21 cellular contexts compared by ENCODE assay signal in genomic region chr5:3828761-3829160, GRCh38.
DNase-seq lines count a peak whose midpoint lies in the region; TF ChIP-seq lines count a peak whose summit lies in the region.
"Had no signal": no experiment of that assay in that cellular context is flagged by ENCODE, and none has a peak within 500 bp of the region (broad histone marks: within the 10 kb centered on the region; RNA-seq: fewer than 3 reads in every experiment).

No MANE protein-coding gene starts in this region.

- H3K27ac ChIP-seq in H9 (ENCODE audit: insufficient read length, low read depth, low read length) (no peak overlapping the region), WERI-Rb-1 (no peak overlapping the region), mesendoderm (ENCODE audit: low read depth, low read length) (no peak overlapping the region)
- H3K27ac ChIP-seq: 22Rv1, BLaER1, GM23248 had no signal

- no peaks in the 10 kb centered on the region for H3K27me3 Mint-ChIP-seq in H9 (ENCODE audit: low read depth)
- no peaks in the 10 kb centered on the region for H3K27me3 Mint-ChIP-seq in chondrocyte (ENCODE audit: low read depth)
- H3K27me3 Mint-ChIP-seq in activated CD4-positive, alpha-beta memory T cell treated with anti-CD3 and anti-CD28 coated beads, Interleukin-2, amount 10 ng/mL, durations not matched to agents 7 days and 5 days, result no peaks in the 10 kb centered on the region
- H3K27me3 Mint-ChIP-seq: CD4-positive, alpha-beta T cell had no signal

- H4K5ac ChIP-seq in H9 (ENCODE audit: insufficient read length, low read depth, low read length) (no peak overlapping the region), mesendoderm (ENCODE audit: low read length) (no peak overlapping the region)

- no peak overlapping the region for H3K4me2 ChIP-seq in H9 (ENCODE audit: insufficient read depth, insufficient read length, low read length)
- no peak overlapping the region for H3K4me2 ChIP-seq in mesendoderm (ENCODE audit: low read length)
- H3K4me2 ChIP-seq: BLaER1 had no signal

- H3K27me3 ChIP-seq in H9 (ENCODE audit: insufficient read depth, low read length), result no peaks in the 10 kb centered on the region
- no peaks in the 10 kb centered on the region for H3K27me3 ChIP-seq in WERI-Rb-1 (ENCODE audit: insufficient read depth, low read depth, severe bottlenecking)
- no peaks in the 10 kb centered on the region for H3K27me3 ChIP-seq in mesendoderm (ENCODE audit: insufficient read depth, low read length, poor library complexity)
- H3K27me3 ChIP-seq: BLaER1 had no signal

- H3T11ph ChIP-seq in H9 (ENCODE audit: low read length), result no peak overlapping the region

- H3K4me3 Mint-ChIP-seq in H9, result no peak overlapping the region
- H3K4me3 Mint-ChIP-seq in chondrocyte (ENCODE audit: unreplicated experiment), result no peak overlapping the region
- H3K4me3 Mint-ChIP-seq in activated CD4-positive, alpha-beta memory T cell treated with anti-CD3 and anti-CD28 coated beads, Interleukin-2, amount 10 ng/mL, durations not matched to agents 7 days and 5 days, result no peak overlapping the region
- H3K4me3 Mint-ChIP-seq: CD4-positive, alpha-beta T cell; T-helper 1 cell treated with Interleukin-12 subunit alpha and Interleukin-12 subunit beta and Interleukin-4 antibody, amounts not matched to agents 30 μg/mL and 1 μg/mL, for 36 hours had no signal

- H3K4ac ChIP-seq in H9 (ENCODE audit: low read depth, low read length) (no peak overlapping the region), mesendoderm (ENCODE audit: low read depth, low read length) (no peak overlapping the region)

- no peak overlapping the region for H2BK120ac ChIP-seq in H9 (ENCODE audit: low read depth, low read length, poor library complexity, severe bottlenecking)
- H2BK120ac ChIP-seq in mesendoderm (ENCODE audit: low read depth, low read length), result no peak overlapping the region

- CTCF ChIA-PET in activated CD4-positive, alpha-beta memory T cell treated with anti-CD3 and anti-CD28 coated beads, Interleukin-2, amount 10 ng/mL, durations not matched to agents 7 days and 5 days (lab: Charles Lee), result no interaction called here

- H2BK12ac ChIP-seq in H9 (ENCODE audit: insufficient read length, low read depth, low read length), result no peak overlapping the region

- no peak overlapping the region; a peak in 1 of 7 replicates for H3K27ac Mint-ChIP-seq in H9
- H3K27ac Mint-ChIP-seq in chondrocyte (ENCODE audit: unreplicated experiment), result no peak overlapping the region
- no peak overlapping the region for H3K27ac Mint-ChIP-seq in activated CD4-positive, alpha-beta memory T cell treated with anti-CD3 and anti-CD28 coated beads, Interleukin-2, amount 10 ng/mL, durations not matched to agents 7 days and 5 days
- H3K27ac Mint-ChIP-seq: CD4-positive, alpha-beta T cell; T-helper 1 cell treated with Interleukin-12 subunit alpha and Interleukin-12 subunit beta and Interleukin-4 antibody, amounts not matched to agents 30 μg/mL and 1 μg/mL, for 36 hours had no signal

- H3K23ac ChIP-seq in H9 (ENCODE audit: insufficient read length, low read depth, low read length), result no peak overlapping the region
- H3K23ac ChIP-seq in mesendoderm (ENCODE audit: low read length), result no peak overlapping the region

- H4K91ac ChIP-seq in H9 (ENCODE audit: insufficient read length, low read depth, low read length), result no peak overlapping the region

- H2AK5ac ChIP-seq in H9 (ENCODE audit: insufficient read length, low read length) (no peak overlapping the region), mesendoderm (ENCODE audit: low read length) (no peak overlapping the region)

- no peaks in the 10 kb centered on the region for H3K9me3 ChIP-seq in H9 (ENCODE audit: control insufficient read depth, low read depth, low read length)
- H3K9me3 ChIP-seq in WERI-Rb-1 (ENCODE audit: severe bottlenecking), result no peaks in the 10 kb centered on the region
- H3K9me3 ChIP-seq: BLaER1, Caco-2 had no signal

- peaks cover 0 to 3% (median 0%) of the 10 kb centered on the region in 3 experiments; a peak in 1 of 7 replicates for H3K36me3 Mint-ChIP-seq in H9 (ENCODE audit: insufficient read depth in 1 of 3, low read depth in 3 of 3)
- H3K36me3 Mint-ChIP-seq in chondrocyte (ENCODE audit: low read depth), result no peaks in the 10 kb centered on the region
- no peaks in the 10 kb centered on the region for H3K36me3 Mint-ChIP-seq in activated CD4-positive, alpha-beta memory T cell treated with anti-CD3 and anti-CD28 coated beads, Interleukin-2, amount 10 ng/mL, durations not matched to agents 7 days and 5 days (ENCODE audit: low read depth)

- POLR2A ChIA-PET in activated CD4-positive, alpha-beta memory T cell treated with anti-CD3 and anti-CD28 coated beads, Interleukin-2, amount 10 ng/mL, durations not matched to agents 7 days and 5 days (lab: Charles Lee), result no interaction called here

- no peak overlapping the region for H3K14ac ChIP-seq in H9 (ENCODE audit: insufficient read depth, low read length)

- H3K9me3 Mint-ChIP-seq in H9, result peaks cover 3 to 4% of the 10 kb centered on the region in 2 experiments; a peak in 1 of 5 replicates
- peaks cover 9% of the 10 kb centered on the region for H3K9me3 Mint-ChIP-seq in chondrocyte (ENCODE audit: low read depth)
- H3K9me3 Mint-ChIP-seq in activated CD4-positive, alpha-beta memory T cell treated with anti-CD3 and anti-CD28 coated beads, Interleukin-2, amount 10 ng/mL, durations not matched to agents 7 days and 5 days, result peaks cover 6% of the 10 kb centered on the region
- H3K9me3 Mint-ChIP-seq: T-helper 1 cell treated with Interleukin-12 subunit alpha and Interleukin-12 subunit beta and Interleukin-4 antibody, amounts not matched to agents 30 μg/mL and 1 μg/mL, for 36 hours had no signal

- no peaks in the 10 kb centered on the region for H3K79me2 ChIP-seq in H9 (ENCODE audit: insufficient read depth, low read length)
- H3K79me2 ChIP-seq in mesendoderm (ENCODE audit: control insufficient read depth, insufficient read depth, low read length), result no peaks in the 10 kb centered on the region

- H2BK15ac ChIP-seq in H9 (ENCODE audit: low read depth, low read length), result no peak overlapping the region
- no peak overlapping the region for H2BK15ac ChIP-seq in mesendoderm (replicated peaks; ENCODE audit: low read depth)

- TF ChIP-seq CTCF in H9 (conservative IDR thresholded peaks at IDR 0.05) (peak; percentile 31; the same call in 2 of the 3 replicates), WERI-Rb-1 (IDR thresholded peaks at IDR 0.05; ENCODE audit: low read depth, low read length) (peak; percentile 24; the same call in 1 of the 2 replicates), chondrocyte (IDR thresholded peaks at IDR 0.05) (no peak)

- H2AFZ ChIP-seq in H9 (ENCODE audit: low read length), result no peak overlapping the region
- H2AFZ ChIP-seq: GM23248 had no signal

- H4K8ac ChIP-seq in H9 (replicated peaks; ENCODE audit: insufficient read length, low read depth, low read length), result no peak overlapping the region
- no peak overlapping the region for H4K8ac ChIP-seq in mesendoderm (ENCODE audit: low read depth, low read length)

- no peak overlapping the region for H3K9ac ChIP-seq in H9 (ENCODE audit: extremely low read depth, insufficient read length, low read length)
- no peak overlapping the region for H3K9ac ChIP-seq in mesendoderm (ENCODE audit: low read length)
- H3K9ac ChIP-seq: BLaER1, GM23248 had no signal

- H3K36me3 ChIP-seq in WERI-Rb-1 (no peaks in the 10 kb centered on the region), mesendoderm (ENCODE audit: control insufficient read depth, insufficient read depth, low read length) (no peaks in the 10 kb centered on the region)
- H3K36me3 ChIP-seq: BLaER1 had no signal

- H3K18ac ChIP-seq in H9 (ENCODE audit: insufficient read length, low read depth, low read length) (no peak overlapping the region), mesendoderm (ENCODE audit: low read length) (no peak overlapping the region)

- DNase-seq in NCI-H1105 treated with DMSO at 0.1 percent for 48 hours (lab: John Stamatoyannopoulos, UW) (peak; percentile 5), NCI-H1105 (lab: John Stamatoyannopoulos, UW) (no peak), H9 (no peak), WERI-Rb-1 (peak; percentile 17), mesendoderm (peak; percentile 30), chondrocyte (ENCODE audit: low spot score) (no peak), NCI-H2029 (lab: John Stamatoyannopoulos, UW) (no peak)
- DNase-seq in activated CD4-positive, alpha-beta memory T cell treated with anti-CD3 and anti-CD28 coated beads, Interleukin-2, amount 10 ng/mL, durations not matched to agents 7 days and 5 days, result no peak
- DNase-seq: ACHN; Caco-2; CD4-positive, alpha-beta T cell; DMS 273 treated with DMSO at 0.1 percent for 48 hours; DMS79 treated with DMSO at 0.1 percent for 48 hours; GM23248; NCI-H1694; NCI-H2107; NCI-H345; NCI-H82 had no signal

- H3K4me1 ChIP-seq in H9 (ENCODE audit: insufficient read depth, low read length) (no peaks in the 10 kb centered on the region), mesendoderm (ENCODE audit: control insufficient read depth, low read depth, low read length) (no peaks in the 10 kb centered on the region)
- H3K4me1 ChIP-seq: Caco-2 had no signal

- no peak overlapping the region for H3K56ac ChIP-seq in H9 (ENCODE audit: insufficient read length, low read depth, low read length)
- no peak overlapping the region for H3K56ac ChIP-seq in mesendoderm (ENCODE audit: low read length)

- H3K79me1 ChIP-seq in H9 (ENCODE audit: insufficient read depth, low read depth, low read length, poor library complexity, severe bottlenecking) (no peaks in the 10 kb centered on the region), mesendoderm (ENCODE audit: low read length) (no peaks in the 10 kb centered on the region)

- no peaks in the 10 kb centered on the region for H3K23me2 ChIP-seq in H9 (ENCODE audit: insufficient read length, low read depth, low read length, poor library complexity, severe bottlenecking)

- WGBS in H9 (ENCODE audit: extremely low coverage, insufficient read length, low lambda C conversion rate), result no CpG with 5 or more reads among the region's 4 CpGs
- WGBS in mesendoderm (ENCODE audit: extremely low coverage, insufficient coverage, low lambda C conversion rate), result no CpG with 5 or more reads among the region's 4 CpGs

- no peaks in the 10 kb centered on the region for H4K20me1 ChIP-seq in H9 (ENCODE audit: control insufficient read depth, insufficient read depth, insufficient read length)
- H4K20me1 ChIP-seq: BLaER1 had no signal

- peaks cover 5 to 7% of the 10 kb centered on the region in 2 experiments; a peak in 3 of 4 replicates for H3K4me1 Mint-ChIP-seq in H9
- H3K4me1 Mint-ChIP-seq in chondrocyte (ENCODE audit: low read depth), result no peaks in the 10 kb centered on the region
- H3K4me1 Mint-ChIP-seq in activated CD4-positive, alpha-beta memory T cell treated with anti-CD3 and anti-CD28 coated beads, Interleukin-2, amount 10 ng/mL, durations not matched to agents 7 days and 5 days, result no peaks in the 10 kb centered on the region

- no peak overlapping the region for H3K4me3 ChIP-seq in WERI-Rb-1 (ENCODE audit: low read depth, low read length)
- H3K4me3 ChIP-seq in mesendoderm (ENCODE audit: low read length), result no peak overlapping the region
- H3K4me3 ChIP-seq: BLaER1, GM23248 had no signal

- no peak overlapping the region for H2BK20ac ChIP-seq in H9 (ENCODE audit: low read depth, low read length, poor library complexity, severe bottlenecking)

- H2BK5ac ChIP-seq in H9 (ENCODE audit: insufficient read length, low read length) (no peak overlapping the region), mesendoderm (ENCODE audit: low read length) (no peak overlapping the region)

Comparison
In these comparisons a context has a peak if more than half of its experiments do, and no peak if none do; other contexts are left out.
1. DNase-seq: peak in NCI-H1105 treated with DMSO at 0.1 percent for 48 hours (single experiment), WERI-Rb-1 (single experiment) and mesendoderm (single experiment); none in NCI-H1105 (single experiment), H9 (single experiment), chondrocyte (single experiment), NCI-H2029 (single experiment) and activated CD4-positive, alpha-beta memory T cell treated with anti-CD3 and anti-CD28 coated beads, Interleukin-2, amount 10 ng/mL, durations not matched to agents 7 days and 5 days (single experiment).